In the genomic region with DNA sequence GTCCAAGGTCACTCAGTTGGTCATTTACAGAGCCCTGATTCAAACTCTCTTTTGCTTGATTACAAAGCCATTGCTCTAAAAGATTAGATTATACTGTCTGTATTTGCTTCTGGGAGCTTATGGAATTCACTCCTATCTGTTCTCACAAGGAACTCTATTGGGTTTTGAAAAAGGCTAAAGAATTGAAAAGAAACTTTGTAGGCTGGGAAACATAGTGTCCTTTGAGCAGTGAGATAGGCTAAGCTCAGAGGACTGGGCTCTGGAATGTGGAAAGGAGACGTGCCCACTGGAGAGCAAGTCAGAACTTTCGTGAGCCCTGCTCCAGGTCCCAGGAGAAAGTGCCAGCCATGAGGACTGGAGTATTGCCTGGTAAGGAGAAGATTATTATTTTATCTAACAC, we compare ENCODE assay signal across 10 cellular contexts. TPM values are rescaled to one million over a fixed set of nuclear protein-coding genes. Genes with fewer than 3 reads are reported as not detected.
"Had no signal": no experiment of that assay in that cellular context is flagged by ENCODE, and none has a peak within 500 bp of the region (broad histone marks: within the 10 kb centered on the region; RNA-seq: fewer than 3 reads in every experiment).

A gene (plus strand): TSS at position 301 of the 400 bp plus-strand sequence. CDS start 91,770 bp downstream, outside the sequence.

- H3K4me3 ChIP-seq: GM23248, HAP-1 had no signal

- H3K4me1 Mint-ChIP-seq: IgD-negative memory B cell had no signal

- H3K4me1 ChIP-seq: HAP-1 had no signal

- H3K36me3 ChIP-seq: HAP-1 had no signal

- H3K27ac ChIP-seq: GM23248, HL-60 had no signal

- H3K9ac ChIP-seq: GM23248 had no signal

- H2AFZ ChIP-seq: GM23248 had no signal

- ATAC-seq: HCT116, HepG2 had no signal

- H3K27ac Mint-ChIP-seq: HFFc6, IgD-negative memory B cell had no signal

- DNase-seq: GM23248, GOT3, H7, HFFc6, KG1 had no signal

- H3K9me3 ChIP-seq: HAP-1 had no signal

- FAIRE-seq: HepG2 had no signal

- H3K9me3 Mint-ChIP-seq: HFFc6 had no signal

- H3K36me3 Mint-ChIP-seq: IgD-negative memory B cell had no signal

- H3K4me3 Mint-ChIP-seq: HFFc6, IgD-negative memory B cell had no signal

RNA-seq across cellular contexts. Expression of the gene that starts here (rescaled TPM):
- polyA plus RNA-seq: IgD-negative memory B cell had no signal
